9 cellular contexts compared by ENCODE assay signal in genomic region chr20:17910828-17911294, GRCh38. TPM values are rescaled to one million over a fixed set of nuclear protein-coding genes. Genes with fewer than 3 reads are reported as not detected.
A peak's percentile ranks its signal among the peaks of the same experiment; 100 is the strongest.
DNase-seq lines count a peak whose midpoint lies in the region; ATAC-seq and TF ChIP-seq lines count a peak whose summit lies in the region.
"Had no signal": no experiment of that assay in that cellular context is flagged by ENCODE, and none has a peak within 500 bp of the region (broad histone marks: within the 10 kb centered on the region; RNA-seq: fewer than 3 reads in every experiment).

No MANE protein-coding gene starts in this region.

- CTCF ChIA-PET in A673 (lab: Charles Lee): no interaction called here

- H3K4me1 ChIP-seq in A673 (ENCODE audit: insufficient read depth, low read length, poor library complexity, severe bottlenecking) (no peaks in the 10 kb centered on the region), esophagus squamous epithelium (peaks cover 0 to 18% (median 4%) of the 10 kb centered on the region in 3 donors), mucosa of descending colon (ENCODE audit: low read depth) (no peaks in the 10 kb centered on the region)

- POLR2A ChIA-PET in A673 (lab: Charles Lee; ENCODE audit: low non-redundant PET): no interaction called here

- intact Hi-C loops in A673 (cut with micrococcal nuclease; ENCODE audit: unreplicated experiment): no loop called here
- intact Hi-C loops in esophagus squamous epithelium (cut with DNase I): no loop called here
- intact Hi-C loops in mucosa of descending colon (cut with DNase I, micrococcal nuclease): no loop called here

- H3K36me3 ChIP-seq in A673 (ENCODE audit: insufficient read depth, low read length, poor library complexity, severe bottlenecking) (no peaks in the 10 kb centered on the region), esophagus squamous epithelium (no peaks in the 10 kb centered on the region), mucosa of descending colon (ENCODE audit: low read depth) (no peaks in the 10 kb centered on the region)

- TF ChIP-seq CTCF in A673 (conservative IDR thresholded peaks at IDR 0.05; ENCODE audit: low read depth, low read length): no peak
- TF ChIP-seq CTCF in esophagus squamous epithelium (IDR thresholded peaks at IDR 0.05): no peak
- TF ChIP-seq CTCF in mucosa of descending colon (IDR thresholded peaks at IDR 0.05): no peak

- BruUV-seq in A673 (replicated peaks; lab: Mats Ljungman, UMichigan): no TSS peak

- H3K9me3 ChIP-seq in A673 (ENCODE audit: low read depth, low read length, poor library complexity, severe bottlenecking) (no peaks in the 10 kb centered on the region), esophagus squamous epithelium (no peaks in the 10 kb centered on the region), mucosa of descending colon (no peaks in the 10 kb centered on the region)

- DNase-seq in A673 (ENCODE audit: low spot score) (peak; percentile 52), MV-4-11 (lab: John Stamatoyannopoulos, UW) (peak; percentile 95), esophagus squamous epithelium (lab: John Stamatoyannopoulos, UW) (no peak), mucosa of descending colon (peak in 1 of 3 donors; percentile 34), OCI-M2 (lab: John Stamatoyannopoulos, UW; ENCODE audit: unreplicated experiment) (no peak), globus pallidus (ENCODE audit: low spot score) (no peak), HPDE6-E6E7 (ENCODE audit: extremely low spot score) (no peak)

- ATAC-seq in mucosa of descending colon: peak; percentile 86
- no peak for ATAC-seq in GM21825 (IDR thresholded peaks at IDR 0.05; ENCODE audit: unreplicated experiment)

- H3K4me3 ChIP-seq in A673 (ENCODE audit: low read depth, low read length, poor library complexity, severe bottlenecking) (no peak overlapping the region), esophagus squamous epithelium (no peak overlapping the region), mucosa of descending colon (no peak overlapping the region)

- peak in 1 of 4 donors; percentile 10 for TF ChIP-seq POLR2A in esophagus squamous epithelium (IDR thresholded peaks at IDR 0.05)

- WGBS in esophagus squamous epithelium, 2 donors: 17 to 24% methylated on average over 6 of the region's 6 CpGs

- H3K27ac ChIP-seq in A673 (ENCODE audit: low read depth, low read length, poor library complexity, severe bottlenecking) (no peak overlapping the region), esophagus squamous epithelium (peak overlapping the region in 3 of 4 donors; percentile 6 to 69 (median 67))
- H3K27ac ChIP-seq: C4-2B had no signal

- no peaks in the 10 kb centered on the region for H3K27me3 ChIP-seq in A673 (replicated peaks; ENCODE audit: insufficient read depth, low read depth, low read length, poor library complexity)
- no peaks in the 10 kb centered on the region for H3K27me3 ChIP-seq in esophagus squamous epithelium

RNA-seq across cellular contexts. Expression of gene SNX5, which starts 57.7 kb away (rescaled TPM):
- 171 and 188 TPM in 2 replicates for total RNA-seq in A673 (2021)
- 100 to 1,000 TPM in 2 of 4 donors, 10 to 100 TPM in 2; 43.6 to 137 (median 98.5) TPM for total RNA-seq in esophagus squamous epithelium
- total RNA-seq in mucosa of descending colon: 100 to 1,000 TPM in 2 of 3 donors, 10 to 100 TPM in 1; 70.3 to 117 (median 105) TPM

RNA-seq across cellular contexts. Expression of gene MGME1, which starts 58.0 kb away (rescaled TPM):
- total RNA-seq in A673 (2021) (39.1 and 41.4 TPM in 2 replicates), esophagus squamous epithelium (10 to 100 TPM; 11.2 to 18.9 (median 12.0) TPM), mucosa of descending colon (10 to 100 TPM; 10.9 to 25.9 (median 22.3) TPM)

Comparison
In these comparisons a context has a peak if more than half of its experiments do, and no peak if none do; other contexts are left out.
1. DNase-seq: peak in A673 (single experiment) and MV-4-11 (single experiment); none in esophagus squamous epithelium (single experiment), OCI-M2 (single experiment), globus pallidus (single experiment) and HPDE6-E6E7 (single experiment).